Comparison of ENCODE assay signal across 33 cellular contexts in genomic region chr11:8545698-8546366, GRCh38. TPM values are rescaled to one million over a fixed set of nuclear protein-coding genes. Genes with fewer than 3 reads are reported as not detected.
DNase-seq lines count a peak whose midpoint lies in the region; ATAC-seq, FAIRE-seq and TF ChIP-seq lines count a peak whose summit lies in the region.
"Had no signal": no experiment of that assay in that cellular context is flagged by ENCODE, and none has a peak within 500 bp of the region (broad histone marks: within the 10 kb centered on the region; RNA-seq: fewer than 3 reads in every experiment).

No MANE protein-coding gene starts in this region.

- H3K4me1 ChIP-seq in pancreas = peaks cover 0 to 14% (median 6%) of the 10 kb centered on the region in 3 donors
- H3K4me1 ChIP-seq: A549, prostate gland, testis had no signal

- DNase-seq in NCI-H510A treated with DMSO at 0.1 percent for 48 hours (lab: John Stamatoyannopoulos, UW) (peak; percentile 25), NCI-H510A (lab: John Stamatoyannopoulos, UW) (no peak), HTR-8/SVneo (ENCODE audit: insufficient read length, low spot score) (no peak), SHP77 treated with DMSO at 0.1 percent for 48 hours (lab: John Stamatoyannopoulos, UW) (peak; percentile 1), pancreas (no peak), foreskin melanocyte (no peak), GM13976 (ENCODE audit: low spot score) (no peak)
- DNase-seq: activated CD4-positive, alpha-beta T cell treated with anti-CD3 and anti-CD28 coated beads, Interleukin-2, amount 50 U/mL, for 4 hours; activated CD8-positive, alpha-beta memory T cell treated with anti-CD3 and anti-CD28 coated beads, Interleukin-2, amount 10 ng/mL, durations not matched to agents 7 days and 5 days; activated gamma-delta T cell; activated naive CD8-positive, alpha-beta T cell treated with anti-CD3 and anti-CD28 coated beads, Interleukin-2, amount 10 ng/mL, durations not matched to agents 7 days and 5 days; activated T-cell treated with anti-CD3 and anti-CD28 coated beads, Interleukin-2, amount 50 U/mL, for 4 hours; aorta; CD4-positive, alpha-beta T cell; cortex of kidney; effector memory CD4-positive, alpha-beta T cell; glutamatergic neuron; H7; Kasumi-1; NCI-H1048; NCI-H1930; NCI-H345; NK-92 treated with Interleukin-12 subunit alpha and Interleukin-12 subunit beta, amount 100 ng/mL, for 24 hours; stimulated activated CD8-positive, alpha-beta memory T cell treated with anti-CD3 and anti-CD28 coated beads, Interleukin-4, amount 100 ng/mL, for 48 hours; T-helper 17 cell; testis had no signal

- FAIRE-seq in HTR-8/SVneo (lab: Jason Lieb, UNC) = peak; percentile 31
- no peak for FAIRE-seq in pancreas (lab: Jason Lieb, UNC)
- FAIRE-seq: GM18507 had no signal

- intact Hi-C loops in pancreas (cut with DNase I) = no loop called here

- no peaks in the 10 kb centered on the region for H3K9me3 ChIP-seq in pancreas
- H3K9me3 ChIP-seq: A549, prostate gland, testis had no signal

- H3K27ac ChIP-seq in pancreas = no peak overlapping the region
- H3K27ac ChIP-seq: A549, cardiac muscle cell, prostate gland, testis had no signal

- in situ Hi-C loops in GM13976 (cut with MboI; ENCODE audit: low sequenced_read_pairs, unreplicated experiment) = no loop called here

- 60 to 61% methylated on average over 4 of the region's 4 CpGs for WGBS in pancreas, 2 donors

- no peak for TF ChIP-seq CTCF in pancreas (IDR thresholded peaks at IDR 0.05)
- no peak for TF ChIP-seq CTCF in GM13976 (IDR thresholded peaks at IDR 0.05; ENCODE audit: borderline replicate concordance, control extremely low read depth, extremely low read depth, insufficient read depth, missing control alignments)

- H3K27me3 ChIP-seq in pancreas = no peaks in the 10 kb centered on the region
- H3K27me3 ChIP-seq: cardiac muscle cell, testis had no signal

- H3K36me3 ChIP-seq in pancreas = no peaks in the 10 kb centered on the region
- H3K36me3 ChIP-seq: cardiac muscle cell, prostate gland had no signal

- ATAC-seq in pancreas (peak in 3 of 4 donors; percentile 36 to 80 (median 66)), HG02759 (IDR thresholded peaks at IDR 0.05; ENCODE audit: unreplicated experiment) (no peak)
- ATAC-seq: activated CD4-positive, CD25-positive, alpha-beta regulatory T cell treated with anti-CD3 and anti-CD28 coated beads, Interleukin-2, amount 50 U/mL, for 24 hours; activated CD8-positive, alpha-beta memory T cell treated with anti-CD3 and anti-CD28 coated beads, Interleukin-2, amount 10 ng/mL, durations not matched to agents 7 days and 5 days; activated T-cell treated with anti-CD3 and anti-CD28 coated beads, Interleukin-2, amount 50 U/mL, for 4 hours; sciatic nerve; T-helper 17 cell had no signal

- no peak overlapping the region for H3K4me3 ChIP-seq in pancreas
- H3K4me3 ChIP-seq: A549, cardiac muscle cell, prostate gland, testis had no signal

RNA-seq across cellular contexts. Expression of gene STK33, which starts 48.2 kb away (rescaled TPM):
- 10 to 100 TPM in 1 of 6 donors, 1 to 10 TPM in 5; 6.0 to 11.4 (median 7.0) TPM for total RNA-seq in pancreas
- 10 to 100 TPM; 10.1 to 23.9 TPM for polyA plus RNA-seq in pancreas
- total RNA-seq: CD4-positive, alpha-beta T cell had no signal

Comparison
In these comparisons a context has a peak if more than half of its experiments do, and no peak if none do; other contexts are left out.
1. DNase-seq: peak in NCI-H510A treated with DMSO at 0.1 percent for 48 hours (single experiment) and SHP77 treated with DMSO at 0.1 percent for 48 hours (single experiment); none in NCI-H510A (single experiment), HTR-8/SVneo (single experiment), pancreas (0 of 6), foreskin melanocyte (single experiment) and GM13976 (single experiment).